ENCODE assay signal across 8 cellular contexts in genomic region chr7:45027774-45028114, GRCh38. TPM values are rescaled to one million over a fixed set of nuclear protein-coding genes. Genes with fewer than 3 reads are reported as not detected.
DNase-seq lines count a peak whose midpoint lies in the region; ATAC-seq and TF ChIP-seq lines count a peak whose summit lies in the region.

No MANE protein-coding gene starts in this region.

- POLR2A ChIA-PET in WTC11 (lab: Charles Lee): no interaction called here

- peaks cover 26% of the 10 kb centered on the region for H4K20me1 ChIP-seq in DND-41 (ENCODE audit: insufficient read depth, low read length)
- H4K20me1 ChIP-seq in GM23248 (ENCODE audit: insufficient read depth): no peaks in the 10 kb centered on the region

- H3F3A ChIP-seq in GM23248 (ENCODE audit: insufficient read depth): peaks cover 12% of the 10 kb centered on the region; the same call in 1 of the 2 replicates

- TF ChIP-seq CTCF in DND-41 (IDR thresholded peaks at IDR 0.05; ENCODE audit: borderline replicate concordance, extremely low read depth, low read length, poor library complexity, severe bottlenecking): no peak
- no peak for TF ChIP-seq CTCF in WTC11 (IDR thresholded peaks at IDR 0.05)

- H3K9me3 ChIP-seq in DND-41 (ENCODE audit: insufficient read depth, low read length, severe bottlenecking): no peaks in the 10 kb centered on the region
- H3K9me3 ChIP-seq in GM23248 (ENCODE audit: low read depth): no peaks in the 10 kb centered on the region
- H3K9me3 ChIP-seq in mononuclear cell (ENCODE audit: low read depth, low read length): no peaks in the 10 kb centered on the region

- in situ Hi-C loops in GM23248 (cut with MboI): no loop called here

- peak overlapping the region; percentile 100 for H3K27ac ChIP-seq in DND-41 (ENCODE audit: low read length)
- peak overlapping the region; percentile 3; the same call in 1 of the 2 replicates for H3K27ac ChIP-seq in GM23248

- peaks cover 9% of the 10 kb centered on the region for H3K9me3 Mint-ChIP-seq in WTC11

- H3K4me1 Mint-ChIP-seq in WTC11: peaks cover 4% of the 10 kb centered on the region

- peak overlapping the region; percentile 49 to 78 for H3K4me3 ChIP-seq in DND-41 (ENCODE audit: low read depth in 1 of 2, low read length in 2 of 2)
- no peak overlapping the region for H3K4me3 ChIP-seq in GM23248
- H3K4me3 ChIP-seq in mononuclear cell (ENCODE audit: low read length): peak overlapping the region; percentile 88

- H3K27me3 ChIP-seq in DND-41 (ENCODE audit: insufficient read depth, low read length, poor library complexity): no peaks in the 10 kb centered on the region
- no peaks in the 10 kb centered on the region for H3K27me3 ChIP-seq in GM23248 (replicated peaks; ENCODE audit: insufficient read depth)
- H3K27me3 ChIP-seq in mononuclear cell (ENCODE audit: insufficient read depth, low read length): no peaks in the 10 kb centered on the region

- H3K79me2 ChIP-seq in DND-41 (ENCODE audit: insufficient read depth, low read length) (peaks cover 97% of the 10 kb centered on the region), GM23248 (ENCODE audit: insufficient read depth) (peaks cover 97% of the 10 kb centered on the region)

- peak overlapping the region; percentile 63 for H3K27ac Mint-ChIP-seq in WTC11

- H3K4me2 ChIP-seq in DND-41 (ENCODE audit: insufficient read depth, low read length) (peak overlapping the region; percentile 81), GM23248 (ENCODE audit: unreplicated experiment) (peak overlapping the region; percentile 15)

- H3K9ac ChIP-seq in DND-41 (ENCODE audit: low read depth, low read length) (peak overlapping the region; percentile 91), GM23248 (no peak overlapping the region)

- peaks cover 19% of the 10 kb centered on the region for H3K36me3 Mint-ChIP-seq in WTC11

- CTCF ChIA-PET in WTC11 (lab: Charles Lee): no interaction called here

- H3K4me3 Mint-ChIP-seq in WTC11: no peak overlapping the region

- H3K27me3 Mint-ChIP-seq in WTC11 (ENCODE audit: low read depth): no peaks in the 10 kb centered on the region

- H2AFZ ChIP-seq in DND-41 (ENCODE audit: low read depth, low read length) (peak overlapping the region; percentile 50; the same call in 1 of the 2 replicates), GM23248 (no peak overlapping the region)

- WGBS in GM23248 (ENCODE audit: low coverage in 1 of 2, low lambda C conversion rate in 2 of 2, missing lambda C conversion rate in 2 of 2), 2 experiments: 90 to 93% methylated on average over 4 of the region's 4 CpGs

- H3K36me3 ChIP-seq in DND-41 (ENCODE audit: insufficient read depth, low read length) (peaks cover 37% of the 10 kb centered on the region), GM23248 (ENCODE audit: low read depth) (peaks cover 4% of the 10 kb centered on the region; the same call in 1 of the 2 replicates)

- ATAC-seq in DND-41 (ENCODE audit: insufficient read depth, low read depth): peak; percentile 47
- ATAC-seq in WTC11: no peak
- ATAC-seq in GM18517 (IDR thresholded peaks at IDR 0.05; ENCODE audit: unreplicated experiment): no peak

- DNase-seq in DND-41: peak; percentile 56
- no peak for DNase-seq in GM23248
- no peak for DNase-seq in WTC11 (ENCODE audit: low spot score)
- no peak for DNase-seq in NCI-H1092 (lab: John Stamatoyannopoulos, UW)
- no peak for DNase-seq in HuH-7 (ENCODE audit: low spot score)
- no peak for DNase-seq in GM03348 (ENCODE audit: low spot score)

- peaks cover 75% of the 10 kb centered on the region for H3K4me1 ChIP-seq in DND-41 (ENCODE audit: insufficient read depth, low read length)
- H3K4me1 ChIP-seq in GM23248 (ENCODE audit: insufficient read depth): peaks cover 17% of the 10 kb centered on the region
- H3K4me1 ChIP-seq in mononuclear cell (ENCODE audit: insufficient read depth, low read length): peaks cover 64% of the 10 kb centered on the region

- no peaks in the 10 kb centered on the region for H3K9me2 ChIP-seq in GM23248 (ENCODE audit: insufficient read depth)

TF ChIP-seq in WTC11, 78 proteins besides CTCF, POLR2A, EP300 and RAD21:
- TF ChIP-seq ZBTB21 (CRISPR knock-in tag; IDR thresholded peaks at IDR 0.05; ENCODE audit: borderline replicate concordance): no peak
- no peak for TF ChIP-seq CBFB (CRISPR knock-in tag; IDR thresholded peaks at IDR 0.05; ENCODE audit: low read depth)

RNA-seq across cellular contexts. Expression of gene CCM2, which starts 27.7 kb away (rescaled TPM):
- total RNA-seq in GM23248 (2014; rRNA removed; shearing (Covaris generic)): 63.8 and 77.3 TPM in 2 replicates
- polyA plus RNA-seq in GM23248 (2016; fragmentation: Nextera tagmentation; extraction: Ambion mirVana): 69.3 and 78.7 TPM in 2 replicates
- 30.7 to 32.7 TPM (median 32.0 TPM) in 3 replicates for total RNA-seq in WTC11 (2021)
- 35.7 TPM for total RNA-seq in mononuclear cell

RNA-seq across cellular contexts. Expression of gene MYO1G, which starts 48.9 kb away (rescaled TPM):
- not detected in 2 replicates for total RNA-seq in GM23248 (2014; rRNA removed; shearing (Covaris generic))
- 0.14 TPM in 1 of 2 replicates, not detected in the other for polyA plus RNA-seq in GM23248 (2016; fragmentation: Nextera tagmentation; extraction: Ambion mirVana)
- total RNA-seq in WTC11 (2021): 0.41 to 0.48 TPM (median 0.46 TPM) in 3 replicates
- 180 TPM for total RNA-seq in mononuclear cell

Comparison
In these comparisons a context has a peak if more than half of its experiments do, and no peak if none do; other contexts are left out.
1. RNA of gene MYO1G, which starts 48.9 kb away (total RNA-seq): 180 TPM in mononuclear cell (single experiment); 0.41 to 0.48 TPM in WTC11 and not detected in GM23248; every median in the first group is over 100 times any median in the second.